8 cellular contexts compared by ENCODE assay signal in the genomic region with DNA sequence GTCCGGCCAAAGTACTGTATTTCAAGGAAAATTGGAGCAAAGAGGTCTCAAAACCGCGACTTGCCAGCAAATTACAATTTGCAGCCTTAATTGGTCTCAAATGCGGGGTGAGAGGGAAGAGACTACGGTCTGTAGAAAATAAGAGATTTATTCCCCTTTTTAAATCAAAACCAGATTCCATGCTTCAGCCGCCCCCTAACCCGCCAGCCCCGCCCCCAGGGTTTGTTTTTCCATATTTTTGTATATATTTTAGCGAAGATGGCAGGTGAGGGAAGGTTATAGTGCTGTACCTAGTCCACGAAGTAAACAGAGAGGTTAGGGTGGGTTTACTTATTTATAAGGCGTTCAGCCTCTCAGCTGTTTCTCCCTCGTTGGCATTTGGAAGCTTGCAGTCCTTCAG. TPM values are rescaled to one million over a fixed set of nuclear protein-coding genes. Genes with fewer than 3 reads are reported as not detected.
DNase-seq lines count a peak whose midpoint lies in the region; ATAC-seq, FAIRE-seq and TF ChIP-seq lines count a peak whose summit lies in the region.

No MANE protein-coding gene starts in this region.

- TF ChIP-seq CTCF in astrocyte (IDR thresholded peaks at IDR 0.05; ENCODE audit: insufficient read depth, low read depth, low read length) (no peak), right lobe of liver (IDR thresholded peaks at IDR 0.05) (no peak), upper lobe of left lung (IDR thresholded peaks at IDR 0.05) (no peak), GM20000 (IDR thresholded peaks at IDR 0.05; ENCODE audit: extremely low read depth, missing control alignments) (no peak)

- peak overlapping the region; percentile 78 for H3K27ac ChIP-seq in astrocyte (ENCODE audit: low read depth, low read length)
- peak overlapping the region; percentile 85 to 96 (median 89) for H3K27ac ChIP-seq in right lobe of liver
- H3K27ac ChIP-seq in upper lobe of left lung: peak overlapping the region; percentile 94 to 98 (median 98)

- H3K4me1 ChIP-seq in astrocyte (ENCODE audit: insufficient read depth, low read length) (peaks cover 7% of the 10 kb centered on the region), right lobe of liver (peaks cover 0 to 10% (median 3%) of the 10 kb centered on the region in 4 donors), upper lobe of left lung (peaks cover 13 to 19% (median 16%) of the 10 kb centered on the region in 4 donors)

- H3K9me3 ChIP-seq in astrocyte (ENCODE audit: insufficient read depth, low read depth, low read length) (no peaks in the 10 kb centered on the region), right lobe of liver (no peaks in the 10 kb centered on the region), upper lobe of left lung (no peaks in the 10 kb centered on the region)

- DNase-seq in activated naive CD4-positive, alpha-beta T cell treated with anti-CD3 and anti-CD28 coated beads for 36 hours: no peak
- DNase-seq in activated naive CD4-positive, alpha-beta T cell treated with Interleukin-2 at 50 U/mL for 16 hours: no peak
- DNase-seq in astrocyte (ENCODE audit: low read depth) (no peak), right lobe of liver (no peak), upper lobe of left lung (peak in 1 of 2 donors; percentile 21), GM20000 (ENCODE audit: low spot score) (no peak), HEK293T (ENCODE audit: extremely low spot score) (no peak)

- intact Hi-C loops in activated naive CD4-positive, alpha-beta T cell treated with anti-CD3 and anti-CD28 coated beads for 36 hours (cut with micrococcal nuclease): loop anchor here (2.0 to 10.0 kb wide), 4 partner anchors 93 to 1731 kb away; no protein-coding TSS in a partner anchor
- intact Hi-C loops in right lobe of liver (cut with DNase I): no loop called here

- CTCF ChIA-PET in activated naive CD4-positive, alpha-beta T cell treated with anti-CD3 and anti-CD28 coated beads for 36 hours (lab: Charles Lee): no interaction called here
- CTCF ChIA-PET in HEK293T (lab: Yijun Ruan, JAX): no interaction called here

- POLR2A ChIA-PET in HEK293T (lab: Yijun Ruan, JAX): interaction anchor here (1.3 kb wide), 1 partner anchor 10 kb away, joined by 3 read pairs; no protein-coding TSS in a partner anchor

- H3K79me2 ChIP-seq in astrocyte (ENCODE audit: insufficient read depth, low read length): peaks cover 16% of the 10 kb centered on the region

- TF ChIP-seq EP300 in upper lobe of left lung (IDR thresholded peaks at IDR 0.05): no peak

- H3K9me3 Mint-ChIP-seq in activated naive CD4-positive, alpha-beta T cell treated with anti-CD3 and anti-CD28 coated beads for 36 hours: no peaks in the 10 kb centered on the region
- no peaks in the 10 kb centered on the region for H3K9me3 Mint-ChIP-seq in astrocyte (ENCODE audit: unreplicated experiment)

- no peak for FAIRE-seq in astrocyte (lab: Jason Lieb, UNC)

- peaks cover 38% of the 10 kb centered on the region for H3K4me1 Mint-ChIP-seq in activated naive CD4-positive, alpha-beta T cell treated with anti-CD3 and anti-CD28 coated beads for 36 hours (ENCODE audit: low read depth)
- peaks cover 7% of the 10 kb centered on the region for H3K4me1 Mint-ChIP-seq in astrocyte (ENCODE audit: low read depth, unreplicated experiment)

- peaks cover 12% of the 10 kb centered on the region for H4K20me1 ChIP-seq in astrocyte (ENCODE audit: insufficient read depth, low read length)

- peak overlapping the region; percentile 84 for H3K9ac ChIP-seq in astrocyte (ENCODE audit: low read length)

- H3K27me3 ChIP-seq in astrocyte (ENCODE audit: insufficient read depth, low read length) (no peaks in the 10 kb centered on the region), right lobe of liver (no peaks in the 10 kb centered on the region), upper lobe of left lung (no peaks in the 10 kb centered on the region)

- TF ChIP-seq POLR2A in right lobe of liver (IDR thresholded peaks at IDR 0.05) (no peak), upper lobe of left lung (IDR thresholded peaks at IDR 0.05) (no peak)

- peak overlapping the region; percentile 92 for H3K4me3 Mint-ChIP-seq in activated naive CD4-positive, alpha-beta T cell treated with anti-CD3 and anti-CD28 coated beads for 36 hours
- H3K4me3 Mint-ChIP-seq in astrocyte (ENCODE audit: unreplicated experiment): peak overlapping the region; percentile 94

- H3K4me3 ChIP-seq in astrocyte (ENCODE audit: insufficient read depth, low read depth, low read length): peak overlapping the region; percentile 76
- H3K4me3 ChIP-seq in right lobe of liver: peak overlapping the region; percentile 81 to 85 (median 83)
- peak overlapping the region; percentile 47 to 88 (median 73) for H3K4me3 ChIP-seq in upper lobe of left lung

- peak overlapping the region; percentile 92 for H2AFZ ChIP-seq in astrocyte (ENCODE audit: low read depth, low read length)

- no peaks in the 10 kb centered on the region for H3K27me3 Mint-ChIP-seq in activated naive CD4-positive, alpha-beta T cell treated with anti-CD3 and anti-CD28 coated beads for 36 hours (ENCODE audit: low read depth)
- H3K27me3 Mint-ChIP-seq in astrocyte (ENCODE audit: low read depth, unreplicated experiment): peaks cover 8% of the 10 kb centered on the region

- H3K4me2 ChIP-seq in astrocyte (ENCODE audit: low read length): peak overlapping the region; percentile 93

- ATAC-seq in right lobe of liver: no peak
- no peak for ATAC-seq in upper lobe of left lung (ENCODE audit: low FRiP score in 2 of 2)
- no peak for ATAC-seq in HG02840 (IDR thresholded peaks at IDR 0.05; ENCODE audit: low FRiP score, unreplicated experiment)

- 2% methylated on average over 12 of the region's 12 CpGs for WGBS in right lobe of liver (ENCODE audit: insufficient coverage, low coverage, low lambda C conversion rate, missing lambda C conversion rate)
- WGBS in upper lobe of left lung, 2 donors: 11 to 16% methylated on average over 12 of the region's 12 CpGs

- H3K36me3 ChIP-seq in astrocyte (ENCODE audit: insufficient read depth, low read length) (no peaks in the 10 kb centered on the region), right lobe of liver (no peaks in the 10 kb centered on the region), upper lobe of left lung (no peaks in the 10 kb centered on the region)

- H3K36me3 Mint-ChIP-seq in activated naive CD4-positive, alpha-beta T cell treated with anti-CD3 and anti-CD28 coated beads for 36 hours (ENCODE audit: low read depth): peaks cover 2% of the 10 kb centered on the region
- H3K36me3 Mint-ChIP-seq in astrocyte (ENCODE audit: low read depth, unreplicated experiment): no peaks in the 10 kb centered on the region

- no peak overlapping the region for H3K27ac Mint-ChIP-seq in activated naive CD4-positive, alpha-beta T cell treated with anti-CD3 and anti-CD28 coated beads for 36 hours
- no peak overlapping the region for H3K27ac Mint-ChIP-seq in astrocyte (ENCODE audit: unreplicated experiment)

TF ChIP-seq in HEK293T, 16 proteins besides CTCF, POLR2A, EP300 and RAD21:
- TF ChIP-seq ARNT (IDR thresholded peaks at IDR 0.05) (no peak), ELF4 (IDR thresholded peaks at IDR 0.05) (no peak), BHLHE40 (IDR thresholded peaks at IDR 0.05; ENCODE audit: borderline replicate concordance) (no peak), LEF1 (IDR thresholded peaks at IDR 0.05; ENCODE audit: borderline replicate concordance) (no peak), FOXA1 (IDR thresholded peaks at IDR 0.05) (no peak), HDGF (IDR thresholded peaks at IDR 0.05; ENCODE audit: borderline replicate concordance) (no peak), FOXK2 (IDR thresholded peaks at IDR 0.05) (no peak), L3MBTL2 (conservative IDR thresholded peaks at IDR 0.05) (no peak), TARDBP (IDR thresholded peaks at IDR 0.05) (no peak), NFRKB (IDR thresholded peaks at IDR 0.05) (no peak), SUZ12 (IDR thresholded peaks at IDR 0.05) (no peak), ZNF384 (IDR thresholded peaks at IDR 0.05) (no peak), FOXM1 (IDR thresholded peaks at IDR 0.05; ENCODE audit: borderline replicate concordance) (no peak)

RNA-seq across cellular contexts. Expression of a gene that starts 1.0 kb away (rescaled TPM):
- 10 to 100 TPM; 87.8 to 89.9 TPM for total RNA-seq in activated naive CD4-positive, alpha-beta T cell treated with anti-CD3 and anti-CD28 coated beads for 36 hours
- total RNA-seq in astrocyte (49.9 and 54.2 TPM in 2 replicates), right lobe of liver (10 to 100 TPM; 46.2 to 97.8 (median 62.4) TPM), upper lobe of left lung (100 to 1,000 TPM in 5 of 6 donors, 10 to 100 TPM in 1; 74.3 to 210 (median 139) TPM)
